17 cellular contexts compared by ENCODE assay signal in genomic region chr5:601771-602465, GRCh38. TPM values are rescaled to one million over a fixed set of nuclear protein-coding genes. Genes with fewer than 3 reads are reported as not detected.
A peak's percentile ranks its signal among the peaks of the same experiment; 100 is the strongest.
DNase-seq lines count a peak whose midpoint lies in the region; ATAC-seq, FAIRE-seq and TF ChIP-seq lines count a peak whose summit lies in the region.
"Had no signal": no experiment of that assay in that cellular context is flagged by ENCODE, and none has a peak within 500 bp of the region (broad histone marks: within the 10 kb centered on the region; RNA-seq: fewer than 3 reads in every experiment).

No MANE protein-coding gene starts in this region.

- H4K20me1 ChIP-seq in K562 (replicated peaks; ENCODE audit: control insufficient read depth, insufficient read depth, low read length): peaks cover 5% of the 10 kb centered on the region; the same call in 1 of the 2 replicates

- no peaks in the 10 kb centered on the region for H3K36me3 ChIP-seq in K562 (ENCODE audit: control insufficient read depth, insufficient read depth, low read length)
- H3K36me3 ChIP-seq: HAP-1 had no signal

- POLR2A ChIA-PET in A549 (lab: Yijun Ruan, JAX) (no interaction called here), K562 (lab: Yijun Ruan, JAX) (interaction anchor here (0.6 to 1.3 kb wide), 4 partner anchors 10 to 285 kb away, joined by 3 to 4 read pairs (median 4); no protein-coding TSS in a partner anchor), GM10248 (lab: Yijun Ruan, JAX) (no interaction called here)

- TF ChIP-seq POLR2A in A549 (IDR thresholded peaks at IDR 0.05; ENCODE audit: low read length): no peak
- no peak for TF ChIP-seq POLR2A in K562 (conservative IDR thresholded peaks at IDR 0.05)

- 49% methylated on average over 17 of the region's 47 CpGs for WGBS in A549 (ENCODE audit: missing lambda C conversion rate)
- WGBS in K562 (ENCODE audit: insufficient coverage, low coverage, missing lambda C conversion rate): 14% methylated on average over 43 of the region's 47 CpGs

- FAIRE-seq in A549 (lab: Jason Lieb, UNC): no peak
- FAIRE-seq in K562 (lab: Jason Lieb, UNC): no peak
- FAIRE-seq: GM12878, GM18507 had no signal

- TF ChIP-seq CTCF in A549 (IDR thresholded peaks at IDR 0.05): no peak
- no peak for TF ChIP-seq CTCF in K562 (IDR thresholded peaks at IDR 0.05 in 2 of 3, conservative IDR thresholded peaks at IDR 0.05 in 1 of 3; ENCODE audit: insufficient read depth in 2 of 3, low read depth in 1 of 3, low read length in 3 of 3)
- TF ChIP-seq CTCF in GM10248 (IDR thresholded peaks at IDR 0.05; ENCODE audit: control extremely low read depth, extremely low read depth, low read depth, missing control alignments): no peak

- H3K4me3 ChIP-seq in A549: no peak overlapping the region
- H3K4me3 ChIP-seq in K562: no peak overlapping the region
- H3K4me3 ChIP-seq: GM12878, HAP-1, SK-N-MC had no signal

- in situ Hi-C loops in K562 (cut with MboI): no loop called here

- no peak for TF ChIP-seq RAD21 in A549 (conservative IDR thresholded peaks at IDR 0.05 in 1 of 2, IDR thresholded peaks at IDR 0.05 in 1 of 2)
- TF ChIP-seq RAD21 in K562 (CRISPR knock-in tag; conservative IDR thresholded peaks at IDR 0.05 in 1 of 2, IDR thresholded peaks at IDR 0.05 in 1 of 2): no peak

- H3K9ac ChIP-seq in K562 (ENCODE audit: insufficient read depth in 1 of 2, low read depth in 2 of 2, low read length in 2 of 2): no peak overlapping the region; a peak in 1 of 4 replicates

- ATAC-seq in A549 (no peak; a peak in 1 of 6 replicates), K562 (no peak; the same call in 2 of the 3 replicates), GM18873 (IDR thresholded peaks at IDR 0.05; ENCODE audit: low FRiP score, unreplicated experiment) (no peak), HG03521 (IDR thresholded peaks at IDR 0.05; ENCODE audit: unreplicated experiment) (no peak)
- ATAC-seq: GM12878 had no signal

- H3K27ac ChIP-seq in A549: no peak overlapping the region
- H3K27ac ChIP-seq in K562 (ENCODE audit: extremely low read depth, low read depth, low read length): no peak overlapping the region
- H3K27ac ChIP-seq: SK-N-MC had no signal

- CTCF ChIA-PET in A549 (lab: Yijun Ruan, JAX): interaction anchor here (1.6 to 2.4 kb wide), 2 partner anchors 10 to 16 kb away, joined by 4 to 8 read pairs; partner anchors contain the start of gene CEP72
- CTCF ChIA-PET in K562 (lab: Yijun Ruan, JAX; ENCODE audit: low intra/inter-chr PET ratio): no interaction called here
- CTCF ChIA-PET in GM10248 (lab: Yijun Ruan, JAX): no interaction called here

- peaks cover 63 to 85% of the 10 kb centered on the region in 2 experiments for H3K27me3 ChIP-seq in K562 (ENCODE audit: control insufficient read depth in 2 of 2, insufficient read depth in 2 of 2, low read length in 2 of 2)

- no peaks in the 10 kb centered on the region for H3K9me1 ChIP-seq in K562 (ENCODE audit: control insufficient read depth, insufficient read depth, low read length)

- H3K4me1 ChIP-seq in A549 (no peaks in the 10 kb centered on the region), K562 (replicated peaks in 1 of 2; ENCODE audit: control insufficient read depth in 2 of 2, insufficient read depth in 2 of 2, low read length in 2 of 2) (peaks cover 0 to 21% of the 10 kb centered on the region in 2 experiments; a peak in 1 of 5 replicates)
- H3K4me1 ChIP-seq: HAP-1 had no signal

- BruUV-seq in K562 (replicated peaks; lab: Mats Ljungman, UMichigan): no TSS peak

- no peak overlapping the region for H3K4me2 ChIP-seq in A549
- H3K4me2 ChIP-seq in K562 (ENCODE audit: insufficient read depth, low read length): no peak overlapping the region

- H3K79me2 ChIP-seq in K562 (ENCODE audit: control insufficient read depth, insufficient read depth, low read length): no peaks in the 10 kb centered on the region

- TF ChIP-seq EP300 in A549 (IDR thresholded peaks at IDR 0.05) (no peak), K562 (IDR thresholded peaks at IDR 0.05; ENCODE audit: low read length) (no peak)

- DNase-seq in NCI-H345 (lab: John Stamatoyannopoulos, UW) (peak; percentile 18), NCI-H345 treated with DMSO at 0.1 percent for 48 hours (lab: John Stamatoyannopoulos, UW; ENCODE audit: unreplicated experiment) (no peak), A549 (ENCODE audit: low read depth in 1 of 2, low spot score in 1 of 2) (no peak), K562 (ENCODE audit: extremely low read depth in 1 of 4, low spot score in 3 of 4) (no peak), posterior vena cava (ENCODE audit: low spot score) (peak; percentile 69), GM10248 (ENCODE audit: extremely low spot score) (no peak)
- DNase-seq: 8988T; C1 segment of cervical spinal cord; IMR-90; NCI-H1436 treated with DMSO at 0.1 percent for 48 hours; NK-92 treated with Interleukin-12 subunit alpha and Interleukin-12 subunit beta, amount 100 ng/mL, for 24 hours had no signal

- intact Hi-C loops in K562 (cut with micrococcal nuclease) (no loop called here), posterior vena cava (cut with DNase I) (no loop called here)

- no peak overlapping the region for H2AFZ ChIP-seq in K562 (ENCODE audit: low read depth, low read length)

- H3K9me3 ChIP-seq in A549: no peaks in the 10 kb centered on the region
- H3K9me3 ChIP-seq in K562 (replicated peaks; ENCODE audit: control insufficient read depth, insufficient read depth, low read depth, low read length): no peaks in the 10 kb centered on the region
- H3K9me3 ChIP-seq: HAP-1 had no signal

TF ChIP-seq in A549, 52 proteins besides CTCF, POLR2A, EP300 and RAD21:
- TF ChIP-seq HMGXB4 (CRISPR knock-in tag; IDR thresholded peaks at IDR 0.05; ENCODE audit: borderline replicate concordance) (no peak), MAFK (IDR thresholded peaks at IDR 0.05; ENCODE audit: partially characterized antibody) (peak; percentile 26)

TF ChIP-seq in K562, 482 proteins besides CTCF, POLR2A, EP300 and RAD21:
- TF ChIP-seq ZNF785 (CRISPR knock-in tag; IDR thresholded peaks at IDR 0.05) (no peak), ZNF316 (IDR thresholded peaks at IDR 0.05) (0 out of 2 replicates have a peak, but pooled peaks have one; percentile 18)

RNA-seq across cellular contexts. Expression of gene CEP72, which starts 10.2 kb away (rescaled TPM):
- polyA plus RNA-seq in A549 (2011; rRNA removed) (10.5 and 11.1 TPM in 2 replicates), A549 (2017; fragmentation: RNase III; extraction: RNeasy Plus Mini Kit Qiagen cat#74134 plus additional on column Dnase treatment) (10.6 to 10.8 TPM (median 10.8 TPM) in 3 replicates), K562 (2011; rRNA removed) (14.0 and 17.8 TPM in 2 replicates), K562 (2014; fragmentation: Illumina TruSeq; extraction: Trizol) (14.2 and 15.2 TPM in 2 replicates), K562 (2014; fragmentation: Nextera tagmentation; extraction: Ambion mirVana) (1 to 10 TPM in 1 of 2 experiments, under 1 TPM in 1; 0.89 to 1.4 TPM), K562 (2014; rRNA removed) (19.9 and 28.6 TPM in 2 replicates)
- polyA plus RNA-seq in A549 (2012; cell fraction: cytosol; rRNA removed): 18.5 and 18.8 TPM in 2 replicates
- polyA plus RNA-seq in A549 (2012; cell fraction: nucleus; rRNA removed): 31.0 and 35.4 TPM in 2 replicates
- polyA minus RNA-seq in A549 (2011; rRNA and poly(A)+ RNA removed): 16.0 and 18.1 TPM in 2 replicates
- 124 and 152 TPM in 2 replicates for total RNA-seq in K562 (2011; cell fraction: chromatin; rRNA removed; ENCODE audit: low replicate concordance)
- 76.5 and 81.0 TPM in 2 replicates for total RNA-seq in K562 (2011; cell fraction: nucleolus; rRNA removed)
- total RNA-seq in K562 (2011; cell fraction: nucleoplasm; rRNA removed): 63.1 and 68.9 TPM in 2 replicates
- total RNA-seq in K562 (2014; rRNA removed) (17.6 and 27.4 TPM in 2 replicates), K562 (2014; rRNA removed; fragmentation: Illumina TruSeq; extraction: Trizol) (9.4 and 11.3 TPM in 2 replicates), K562 (2015; rRNA removed; fragmentation: Illumina TruSeq; extraction: Trizol) (16.3 and 17.4 TPM in 2 replicates), K562 (2021) (33.3 and 38.1 TPM in 2 replicates), posterior vena cava (1 to 10 TPM; 1.9 to 2.4 TPM)
- polyA plus RNA-seq in K562 (2011; cell fraction: cytosol; rRNA removed): 11.8 and 15.1 TPM in 2 replicates
- 32.3 and 49.2 TPM in 2 replicates for polyA plus RNA-seq in K562 (2011; cell fraction: nucleus; rRNA removed)
- polyA plus RNA-seq in K562 (2012): 15.2 and 20.5 TPM in 2 replicates
- 23.6 and 27.4 TPM in 2 replicates for polyA minus RNA-seq in K562 (2011; rRNA and poly(A)+ RNA removed)
- 19.7 and 26.2 TPM in 2 replicates for polyA minus RNA-seq in K562 (2011; cell fraction: cytosol; rRNA and poly(A)+ RNA removed)
- polyA minus RNA-seq in K562 (2011; cell fraction: nucleus; rRNA and poly(A)+ RNA removed): 40.4 and 45.3 TPM in 2 replicates

Comparison
In these comparisons a context has a peak if more than half of its experiments do, and no peak if none do; other contexts are left out.
1. DNase-seq: peak in NCI-H345 (single experiment) and posterior vena cava (single experiment); none in NCI-H345 treated with DMSO at 0.1 percent for 48 hours (single experiment), A549 (0 of 2), K562 (0 of 4) and GM10248 (single experiment).